In genomic region chr5:176529824-176530195, GRCh38 we compare ENCODE assay signal across 15 cellular contexts. TPM values are rescaled to one million over a fixed set of nuclear protein-coding genes. Genes with fewer than 3 reads are reported as not detected.
DNase-seq lines count a peak whose midpoint lies in the region; ATAC-seq and TF ChIP-seq lines count a peak whose summit lies in the region.
"Had no signal": no experiment of that assay in that cellular context is flagged by ENCODE, and none has a peak within 500 bp of the region (broad histone marks: within the 10 kb centered on the region; RNA-seq: fewer than 3 reads in every experiment).

No MANE protein-coding gene starts in this region.

- H3K9me2 ChIP-seq in Loucy (replicated peaks; ENCODE audit: low read depth, low read length): no peaks in the 10 kb centered on the region

- DNase-seq in GM12865 (ENCODE audit: low read depth): peak; percentile 42
- DNase-seq in neuronal stem cell (ENCODE audit: low spot score): no peak
- no peak for DNase-seq in COLO668 (lab: John Stamatoyannopoulos, UW; ENCODE audit: unreplicated experiment)
- DNase-seq in NOMO-1 treated with dmso at 0.1 percent for 144 hours (lab: John Stamatoyannopoulos, UW; ENCODE audit: unreplicated experiment): no peak
- DNase-seq: foreskin keratinocyte; GOT3; left cardiac atrium; NCI-H510A; stimulated activated CD4-positive, alpha-beta T cell treated with anti-CD3 and anti-CD28 coated beads, Interleukin-1b, Interleukin-23, amount 100 ng/mL, for 48 hours had no signal

- H2BK5ac ChIP-seq in neuronal stem cell (ENCODE audit: low read length): no peak overlapping the region

- TF ChIP-seq CTCF in GM12865 (IDR thresholded peaks at IDR 0.05; ENCODE audit: insufficient read depth, low read depth, low read length, missing control alignments) (no peak), Loucy (conservative IDR thresholded peaks at IDR 0.05; ENCODE audit: low read length) (no peak)

- no peak overlapping the region for H2BK120ac ChIP-seq in neuronal stem cell (ENCODE audit: low read depth, low read length)

- no peaks in the 10 kb centered on the region for H3K9me3 Mint-ChIP-seq in activated T-helper 17 cell treated with anti-CD3 and anti-CD28 coated beads, Interleukin-2, amount 50 U/mL, for 72 hours

- H3K4me3 ChIP-seq in GM12865 (ENCODE audit: low read depth, low read length) (no peak overlapping the region), Loucy (ENCODE audit: low read length, poor library complexity, severe bottlenecking) (peak overlapping the region; percentile 71), neuronal stem cell (ENCODE audit: low read length in 2 of 2) (no peak overlapping the region)
- H3K4me3 ChIP-seq: SK-N-MC had no signal

- ATAC-seq in activated T-helper 17 cell treated with anti-CD3 and anti-CD28 coated beads, Interleukin-2, amount 50 U/mL, for 72 hours (replicated peaks): no peak
- ATAC-seq in HG03439 (IDR thresholded peaks at IDR 0.05; ENCODE audit: unreplicated experiment): no peak
- ATAC-seq in HG02840 (IDR thresholded peaks at IDR 0.05; ENCODE audit: low FRiP score, unreplicated experiment): no peak
- ATAC-seq: left cardiac atrium had no signal

- no peak overlapping the region for H4K91ac ChIP-seq in neuronal stem cell (ENCODE audit: low read depth, low read length, poor library complexity)

- H3K18ac ChIP-seq in neuronal stem cell (ENCODE audit: low read length): no peak overlapping the region

- H3K9me3 ChIP-seq in Loucy (ENCODE audit: insufficient read depth, low read depth, low read length): no peaks in the 10 kb centered on the region
- H3K9me3 ChIP-seq in neuronal stem cell (replicated peaks in 1 of 2; ENCODE audit: control insufficient read depth in 2 of 2, insufficient read depth in 1 of 2, low read depth in 1 of 2, low read length in 2 of 2): no peaks in the 10 kb centered on the region

- H3K9ac ChIP-seq in Loucy (ENCODE audit: low read depth, low read length, poor library complexity, severe bottlenecking): peak overlapping the region; percentile 99
- H3K9ac ChIP-seq in neuronal stem cell (ENCODE audit: low read depth, low read length, poor library complexity): no peak overlapping the region

- H2AK5ac ChIP-seq in neuronal stem cell (ENCODE audit: low read depth, low read length): no peak overlapping the region

- no peaks in the 10 kb centered on the region for H3K27me3 ChIP-seq in Loucy (ENCODE audit: insufficient read depth, low read length, poor library complexity, severe bottlenecking)
- H3K27me3 ChIP-seq in neuronal stem cell (ENCODE audit: control insufficient read depth in 3 of 3, insufficient read depth in 3 of 3, low read depth in 1 of 3, low read length in 3 of 3): no peaks in the 10 kb centered on the region
- H3K27me3 ChIP-seq: foreskin keratinocyte had no signal

- no peak overlapping the region for H3K4ac ChIP-seq in neuronal stem cell (ENCODE audit: low read length)

- H3K4me3 Mint-ChIP-seq in activated T-helper 17 cell treated with anti-CD3 and anti-CD28 coated beads, Interleukin-2, amount 50 U/mL, for 72 hours: peak overlapping the region; percentile 61

- H4K20me1 ChIP-seq in Loucy (ENCODE audit: insufficient read depth, low read length, poor library complexity, severe bottlenecking): peaks cover 42% of the 10 kb centered on the region

- H3K4me1 Mint-ChIP-seq in activated T-helper 17 cell treated with anti-CD3 and anti-CD28 coated beads, Interleukin-2, amount 50 U/mL, for 72 hours: peaks cover 15% of the 10 kb centered on the region

- no peaks in the 10 kb centered on the region; the same call in 1 of the 2 replicates for H3F3A ChIP-seq in Loucy (ENCODE audit: low read depth)

- H3K27me3 Mint-ChIP-seq in activated T-helper 17 cell treated with anti-CD3 and anti-CD28 coated beads, Interleukin-2, amount 50 U/mL, for 72 hours: no peaks in the 10 kb centered on the region

- no peak overlapping the region for H2BK12ac ChIP-seq in neuronal stem cell (ENCODE audit: low read length)

- H3K79me1 ChIP-seq in neuronal stem cell (ENCODE audit: low read depth, low read length): peaks cover 31% of the 10 kb centered on the region

- H4K8ac ChIP-seq in neuronal stem cell (ENCODE audit: low read depth, low read length): no peak overlapping the region

- peak overlapping the region; percentile 34 for H3K23ac ChIP-seq in neuronal stem cell (ENCODE audit: low read depth, low read length, poor library complexity)

- H3K4me1 ChIP-seq in Loucy (ENCODE audit: insufficient read depth, low read length, poor library complexity, severe bottlenecking): peaks cover 27% of the 10 kb centered on the region
- H3K4me1 ChIP-seq in neuronal stem cell (ENCODE audit: control insufficient read depth in 2 of 2, insufficient read depth in 1 of 2, low read depth in 1 of 2, low read length in 2 of 2): peaks cover 0 to 5% of the 10 kb centered on the region in 2 donors

- no peak overlapping the region for H3K14ac ChIP-seq in neuronal stem cell (ENCODE audit: low read length)

- peaks cover 53% of the 10 kb centered on the region for H3K79me2 ChIP-seq in Loucy (ENCODE audit: insufficient read depth, low read length)

- H3K27ac Mint-ChIP-seq in activated T-helper 17 cell treated with anti-CD3 and anti-CD28 coated beads, Interleukin-2, amount 50 U/mL, for 72 hours: peak overlapping the region; percentile 81

- H2AFZ ChIP-seq in Loucy (ENCODE audit: low read length) (no peak overlapping the region), neuronal stem cell (ENCODE audit: low read length) (no peak overlapping the region)

- H3K36me3 Mint-ChIP-seq in activated T-helper 17 cell treated with anti-CD3 and anti-CD28 coated beads, Interleukin-2, amount 50 U/mL, for 72 hours (ENCODE audit: low read depth): peaks cover 64% of the 10 kb centered on the region

- peak overlapping the region; percentile 92 for H3K4me2 ChIP-seq in Loucy (ENCODE audit: low read depth, low read length, poor library complexity, severe bottlenecking)
- H3K4me2 ChIP-seq in neuronal stem cell (ENCODE audit: insufficient read depth, low read length, poor library complexity, severe bottlenecking): no peak overlapping the region

- H3K36me3 ChIP-seq in Loucy (ENCODE audit: insufficient read depth, low read length) (peaks cover 28% of the 10 kb centered on the region; the same call in 1 of the 2 replicates), neuronal stem cell (replicated peaks in 1 of 2; ENCODE audit: control insufficient read depth in 2 of 2, insufficient read depth in 2 of 2, low read length in 2 of 2) (peaks cover 45 to 80% of the 10 kb centered on the region in 2 donors)

- no peak overlapping the region for H3K27ac ChIP-seq in neuronal stem cell (replicated peaks; ENCODE audit: low read length)
- H3K27ac ChIP-seq: foreskin keratinocyte, SK-N-MC had no signal

- no CpG with 5 or more reads among the region's 11 CpGs for WGBS in neuronal stem cell (ENCODE audit: extremely low coverage in 2 of 2, insufficient read length in 2 of 2, insufficient replicate concordance in 1 of 2), 2 donors

- H2BK15ac ChIP-seq in neuronal stem cell (ENCODE audit: low read length): no peak overlapping the region

RNA-seq across cellular contexts. Expression of gene RNF44, which starts 7.4 kb away (rescaled TPM):
- total RNA-seq in activated T-helper 17 cell treated with anti-CD3 and anti-CD28 coated beads, Interleukin-2, amount 50 U/mL, for 72 hours: 10 to 100 TPM; 85.3 to 88.1 TPM
- polyA plus RNA-seq in neuronal stem cell (2013, experiment 1 of 2): 77.9 TPM
- polyA plus RNA-seq in neuronal stem cell (2013, experiment 2 of 2): 78.0 TPM

RNA-seq across cellular contexts. Expression of gene CDHR2, which starts 19.3 kb away (rescaled TPM):
- under 1 TPM; 0.50 to 0.69 TPM for total RNA-seq in activated T-helper 17 cell treated with anti-CD3 and anti-CD28 coated beads, Interleukin-2, amount 50 U/mL, for 72 hours
- polyA plus RNA-seq in neuronal stem cell (2013, experiment 1 of 2): 0.01 TPM
- 0.01 TPM for polyA plus RNA-seq in neuronal stem cell (2013, experiment 2 of 2)
- total RNA-seq: M059J had no signal
- polyA plus RNA-seq: foreskin keratinocyte had no signal
